ENCODE assay signal across 9 cellular contexts in genomic region chr19:11378319-11379189, GRCh38. TPM values are rescaled to one million over a fixed set of nuclear protein-coding genes. Genes with fewer than 3 reads are reported as not detected.
DNase-seq lines count a peak whose midpoint lies in the region; ATAC-seq and TF ChIP-seq lines count a peak whose summit lies in the region.
"Had no signal": no experiment of that assay in that cellular context is flagged by ENCODE, and none has a peak within 500 bp of the region (broad histone marks: within the 10 kb centered on the region; RNA-seq: fewer than 3 reads in every experiment).

No MANE protein-coding gene starts in this region.

- intact Hi-C loops in mammary epithelial cell (cut with micrococcal nuclease), result loop anchor here (5.0 kb wide), 1 partner anchor 41 kb away; the partner anchor contains the start of gene RAB3D

- H3K9me3 ChIP-seq in mammary epithelial cell (replicated peaks; ENCODE audit: insufficient read depth, low read length) (no peaks in the 10 kb centered on the region), lung (ENCODE audit: control insufficient read depth in 2 of 2, insufficient read depth in 1 of 2, low read length in 1 of 2) (peaks cover 0 to 2% of the 10 kb centered on the region in 2 donors)

- no peaks in the 10 kb centered on the region for H4K20me1 ChIP-seq in mammary epithelial cell (ENCODE audit: insufficient read depth, low read length)

- H3K36me3 ChIP-seq in ACC112 (ENCODE audit: insufficient read depth, low read length) (no peaks in the 10 kb centered on the region), mammary epithelial cell (ENCODE audit: insufficient read depth, low read length) (no peaks in the 10 kb centered on the region), lung (ENCODE audit: control insufficient read depth in 2 of 2, insufficient read depth in 2 of 2, low read length in 2 of 2) (no peaks in the 10 kb centered on the region)

- no peak for ATAC-seq in lung (ENCODE audit: insufficient read depth, low FRiP score)
- ATAC-seq in HG03432 (IDR thresholded peaks at IDR 0.05; ENCODE audit: unreplicated experiment), result no peak
- ATAC-seq: left colon had no signal

- BruUV-seq in mammary epithelial cell (replicated peaks; lab: Mats Ljungman, UMichigan), result no TSS peak

- CTCF ChIA-PET in mammary epithelial cell (lab: Charles Lee; ENCODE audit: low non-redundant PET), result no interaction called here

- peaks cover 39% of the 10 kb centered on the region for H3K4me1 ChIP-seq in ACC112 (ENCODE audit: control insufficient read depth, insufficient read depth, low read length, unreplicated experiment)
- peaks cover 58% of the 10 kb centered on the region for H3K4me1 ChIP-seq in mammary epithelial cell (ENCODE audit: insufficient read depth, low read length)
- peaks cover 0 to 21% of the 10 kb centered on the region in 2 donors for H3K4me1 ChIP-seq in lung (ENCODE audit: control insufficient read depth in 2 of 2, insufficient read depth in 2 of 2, low read length in 2 of 2)

- no peak overlapping the region for H3K9ac ChIP-seq in mammary epithelial cell (ENCODE audit: insufficient read depth, low read length)

- DNase-seq in ELR (ENCODE audit: low read depth) (peak; percentile 91), OCI-M1 (lab: John Stamatoyannopoulos, UW) (peak; percentile 83), mammary epithelial cell (peak; percentile 80), lung (ENCODE audit: low spot score) (no peak), cerebellar nuclear complex (lab: John Stamatoyannopoulos, UW) (no peak), DMS153 (lab: John Stamatoyannopoulos, UW) (no peak)

- 36% methylated on average over 4 of the region's 8 CpGs for WGBS in mammary epithelial cell (ENCODE audit: low coverage, missing lambda C conversion rate)
- 46 to 51% methylated on average over 8 of the region's 8 CpGs for WGBS in lung, 2 donors

- dilution Hi-C loops in mammary epithelial cell (cut with HindIII; ENCODE audit: low sequenced_read_pairs), result no loop called here

- peak overlapping the region; percentile 61 for H3K4me2 ChIP-seq in mammary epithelial cell (ENCODE audit: insufficient read depth, low read depth, low read length)

- in situ Hi-C loops in mammary epithelial cell (cut with MboI; ENCODE audit: low sequenced_read_pairs in 2 of 2), result no loop called here

- no peaks in the 10 kb centered on the region for H3K27me3 ChIP-seq in ACC112 (ENCODE audit: insufficient read depth, low read length)
- H3K27me3 ChIP-seq in mammary epithelial cell (ENCODE audit: insufficient read depth, low read length), result no peaks in the 10 kb centered on the region
- no peaks in the 10 kb centered on the region for H3K27me3 ChIP-seq in lung (ENCODE audit: control insufficient read depth, insufficient read depth)

- H3K79me2 ChIP-seq in ACC112 (ENCODE audit: control insufficient read depth, insufficient read depth, low read length, unreplicated experiment) (peaks cover 12% of the 10 kb centered on the region), mammary epithelial cell (ENCODE audit: insufficient read depth, low read length) (no peaks in the 10 kb centered on the region)

- peak overlapping the region; percentile 64 for H3K27ac ChIP-seq in ACC112 (ENCODE audit: low read depth, low read length)
- H3K27ac ChIP-seq in mammary epithelial cell (ENCODE audit: insufficient read depth, low read depth, low read length), result peak overlapping the region; percentile 26
- H3K27ac ChIP-seq in lung (ENCODE audit: low read depth in 1 of 2, low read length in 1 of 2), result peak overlapping the region in 1 of 2 donors; percentile 26

- H2AFZ ChIP-seq in ACC112 (ENCODE audit: low read length, unreplicated experiment), result no peak overlapping the region
- no peak overlapping the region for H2AFZ ChIP-seq in mammary epithelial cell (ENCODE audit: low read depth, low read length)

- TF ChIP-seq CTCF in mammary epithelial cell (conservative IDR thresholded peaks at IDR 0.05 in 1 of 2, IDR thresholded peaks at IDR 0.05 in 1 of 2; ENCODE audit: extremely low read depth in 1 of 2, insufficient read depth in 1 of 2, low read depth in 1 of 2, low read length in 2 of 2) (peak; percentile 14 to 35), lung (IDR thresholded peaks at IDR 0.05; ENCODE audit: control extremely low read depth, extremely low read depth) (peak; percentile 12)

- no peak overlapping the region for H3K4me3 ChIP-seq in ACC112 (ENCODE audit: low read depth, low read length)
- no peak overlapping the region for H3K4me3 ChIP-seq in mammary epithelial cell (replicated peaks in 1 of 3; ENCODE audit: insufficient read depth in 1 of 3, low read depth in 2 of 3, low read length in 3 of 3)
- H3K4me3 ChIP-seq in lung, result no peak overlapping the region

RNA-seq across cellular contexts. Expression of gene SWSAP1, which starts 4.1 kb away (rescaled TPM):
- total RNA-seq in mammary epithelial cell (1 to 10 TPM in 1 of 2 donors, under 1 TPM in 1; 0.67 to 2.3 TPM), lung (1 to 10 TPM; 1.1 to 4.1 TPM)
- polyA plus RNA-seq in mammary epithelial cell (1.8 TPM), lung (1 to 10 TPM; 3.5 to 4.0 TPM)
- 1.2 TPM for polyA minus RNA-seq in mammary epithelial cell

RNA-seq across cellular contexts. Expression of gene EPOR, which starts 5.6 kb away (rescaled TPM):
- 1 to 10 TPM in 1 of 2 donors, not detected in 1; 1.8 TPM for total RNA-seq in mammary epithelial cell
- 1.3 TPM for polyA plus RNA-seq in mammary epithelial cell
- polyA minus RNA-seq in mammary epithelial cell, result 5.2 TPM
- 10 to 100 TPM; 14.5 to 20.6 TPM for total RNA-seq in lung
- 10 to 100 TPM in 1 of 2 donors, 1 to 10 TPM in 1; 8.7 to 14.7 TPM for polyA plus RNA-seq in lung

RNA-seq across cellular contexts. Expression of gene PLPPR2, which starts 23.3 kb away (rescaled TPM):
- total RNA-seq in mammary epithelial cell, result 10 to 100 TPM in 1 of 2 donors, 1 to 10 TPM in 1; 5.0 to 25.2 TPM
- 8.5 TPM for polyA plus RNA-seq in mammary epithelial cell
- 8.4 TPM for polyA minus RNA-seq in mammary epithelial cell
- 10 to 100 TPM in 1 of 2 donors, 1 to 10 TPM in 1; 9.1 to 33.2 TPM for total RNA-seq in lung
- 10 to 100 TPM; 15.3 to 35.1 TPM for polyA plus RNA-seq in lung

RNA-seq across cellular contexts. Expression of gene CCDC159, which starts 32.2 kb away (rescaled TPM):
- total RNA-seq in mammary epithelial cell, result 10 to 100 TPM in 1 of 2 donors, 1 to 10 TPM in 1; 4.0 to 10.9 TPM
- 6.0 TPM for polyA plus RNA-seq in mammary epithelial cell
- not detected for polyA minus RNA-seq in mammary epithelial cell
- 10 to 100 TPM; 25.8 to 26.5 TPM for total RNA-seq in lung
- polyA plus RNA-seq in lung, result 10 to 100 TPM; 40.9 to 55.2 TPM

RNA-seq across cellular contexts. Expression of gene TMEM205, which starts 32.5 kb away (rescaled TPM):
- total RNA-seq in mammary epithelial cell (10 to 100 TPM; 57.5 to 72.0 TPM), lung (100 to 1,000 TPM; 101 to 125 TPM)
- polyA plus RNA-seq in mammary epithelial cell (130 TPM), lung (100 to 1,000 TPM; 129 to 166 TPM)
- polyA minus RNA-seq in mammary epithelial cell, result 73.8 TPM

Comparison
In these comparisons a context has a peak if more than half of its experiments do, and no peak if none do; other contexts are left out.
1. DNase-seq: peak in ELR (single experiment), OCI-M1 (single experiment) and mammary epithelial cell (single experiment); none in lung (single experiment), cerebellar nuclear complex (0 of 2) and DMS153 (single experiment).
2. RNA of gene EPOR, which starts 5.6 kb away (total RNA-seq): 14.5 to 20.6 TPM in lung; 1.8 TPM in mammary epithelial cell; every median in the first group is over 4 times any median in the second.